In genomic region chr11:69010964-69011623, GRCh38 we compare ENCODE assay signal across 1 cellular context.
TF ChIP-seq lines count a peak whose summit lies in the region.

No MANE protein-coding gene starts in this region.

TF ChIP-seq in GM12878, 131 proteins besides CTCF, POLR2A, EP300 and RAD21 (continued from another document):
- TF ChIP-seq USF1 (IDR thresholded peaks at IDR 0.05; ENCODE audit: borderline replicate concordance, extremely low read length, insufficient read depth, low read depth, low read length) (peak; percentile 8), PBX3 (IDR thresholded peaks at IDR 0.05; ENCODE audit: insufficient replicate concordance, low read depth, low read length) (peak; percentile 74)
TF ChIP-seq in GM12878: peak in this region for 4.
